1 cellular context compared by ENCODE assay signal in genomic region chr6:44250067-44250717, GRCh38.
A peak's percentile ranks its signal among the peaks of the same experiment; 100 is the strongest.
TF ChIP-seq lines count a peak whose summit lies in the region.

No MANE protein-coding gene starts in this region.

TF ChIP-seq in GM12878, 131 proteins besides CTCF, POLR2A, EP300 and RAD21:
- TF ChIP-seq SMC3 (IDR thresholded peaks at IDR 0.05; ENCODE audit: borderline replicate concordance, low read length) (no peak), SMAD5 (IDR thresholded peaks at IDR 0.05; ENCODE audit: low read depth) (0 out of 2 replicates have a peak, but pooled peaks have one; percentile 18)
